Comparison of ENCODE assay signal across 1 cellular context in the genomic region with DNA sequence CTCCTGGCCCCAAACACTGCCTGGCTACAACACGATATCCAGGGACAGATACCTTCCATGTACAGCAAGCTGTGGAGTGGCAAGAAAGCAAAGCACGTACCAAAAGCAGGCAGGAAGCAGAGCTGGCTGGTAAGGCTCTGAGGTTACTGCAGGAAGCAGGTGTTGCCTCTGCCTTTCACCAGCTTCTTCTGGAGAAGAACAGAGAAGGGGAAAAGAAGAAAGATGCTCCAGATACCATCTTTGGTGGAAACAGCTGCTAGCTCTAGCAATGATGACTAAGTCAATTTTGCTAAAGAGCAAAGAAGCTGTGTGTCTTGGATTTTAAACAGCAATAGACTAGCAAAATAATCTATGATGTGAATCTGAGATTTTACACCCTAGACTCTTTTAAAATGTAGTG.
TF ChIP-seq lines count a peak whose summit lies in the region.

No MANE protein-coding gene starts in this region.

TF ChIP-seq in IMR-90, 13 proteins besides CTCF, POLR2A, EP300 and RAD21 (continued from another document):
- TF ChIP-seq, protein P1, sequence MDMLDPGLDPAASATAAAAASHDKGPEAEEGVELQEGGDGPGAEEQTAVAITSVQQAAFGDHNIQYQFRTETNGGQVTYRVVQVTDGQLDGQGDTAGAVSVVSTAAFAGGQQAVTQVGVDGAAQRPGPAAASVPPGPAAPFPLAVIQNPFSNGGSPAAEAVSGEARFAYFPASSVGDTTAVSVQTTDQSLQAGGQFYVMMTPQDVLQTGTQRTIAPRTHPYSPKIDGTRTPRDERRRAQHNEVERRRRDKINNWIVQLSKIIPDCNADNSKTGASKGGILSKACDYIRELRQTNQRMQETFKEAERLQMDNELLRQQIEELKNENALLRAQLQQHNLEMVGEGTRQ (IDR thresholded peaks at IDR 0.05; ENCODE audit: low read depth, low read length), result no peak
